9 cellular contexts compared by ENCODE assay signal in genomic region chr11:130431337-130431773, GRCh38. TPM values are rescaled to one million over a fixed set of nuclear protein-coding genes. Genes with fewer than 3 reads are reported as not detected.
DNase-seq lines count a peak whose midpoint lies in the region; ATAC-seq and TF ChIP-seq lines count a peak whose summit lies in the region.
"Had no signal": no experiment of that assay in that cellular context is flagged by ENCODE, and none has a peak within 500 bp of the region (broad histone marks: within the 10 kb centered on the region; RNA-seq: fewer than 3 reads in every experiment).

No MANE protein-coding gene starts in this region.

- no peaks in the 10 kb centered on the region; the same call in 2 of the 3 replicates for H3K36me3 Mint-ChIP-seq in GM23338 (ENCODE audit: low read depth)
- H3K36me3 Mint-ChIP-seq in immature natural killer cell = peaks cover 0 to 6% (median 0%) of the 10 kb centered on the region in 3 donors

- H3K9me2 ChIP-seq in GM23338 (ENCODE audit: insufficient read depth) = no peaks in the 10 kb centered on the region

- H2AFZ ChIP-seq in GM23338 = no peak overlapping the region

- TF ChIP-seq POLR2A in body of pancreas (IDR thresholded peaks at IDR 0.05) = no peak

- H3K36me3 ChIP-seq in GM23338 (ENCODE audit: insufficient read depth) (no peaks in the 10 kb centered on the region), body of pancreas (replicated peaks in 1 of 2; ENCODE audit: insufficient read depth in 1 of 2, low read depth in 2 of 2) (no peaks in the 10 kb centered on the region)

- H3K27me3 Mint-ChIP-seq in GM23338 (ENCODE audit: insufficient read depth, low read depth, poor library complexity) (peaks cover 39% of the 10 kb centered on the region), immature natural killer cell (ENCODE audit: low read depth in 3 of 3) (peaks cover 23 to 26% (median 24%) of the 10 kb centered on the region in 3 donors)

- H3K4me3 Mint-ChIP-seq in GM23338 = no peak overlapping the region
- H3K4me3 Mint-ChIP-seq in immature natural killer cell = no peak overlapping the region
- H3K4me3 Mint-ChIP-seq: dendritic cell treated with granulocyte-macrophage colony-stimulating factor and Interleukin-4, amounts not matched to agents 40 ng/mL and 50 ng/mL, for 4 days had no signal

- no peak overlapping the region for H3K4me2 ChIP-seq in GM23338

- peak; percentile 65 for DNase-seq in EH (ENCODE audit: low read depth)
- peak; percentile 96 for DNase-seq in GM23338 (ENCODE audit: low spot score)
- DNase-seq in NAMALWA (ENCODE audit: low spot score) = peak; percentile 85
- DNase-seq in UCSD-AML1 (lab: John Stamatoyannopoulos, UW; ENCODE audit: unreplicated experiment) = peak; percentile 61
- DNase-seq in body of pancreas = peak; percentile 78 to 91 (median 81)
- peak; percentile 54 to 61 (median 55) for DNase-seq in immature natural killer cell
- peak; percentile 51 to 59 for DNase-seq in stimulated activated CD4-positive, alpha-beta T cell treated with anti-CD3 and anti-CD28 coated beads, Interleukin-15, amount 100 ng/mL, for 48 hours (ENCODE audit: low read depth in 2 of 2)
- no peak for DNase-seq in foreskin melanocyte

- 7 to 14% methylated on average over 10 of the region's 10 CpGs for WGBS in body of pancreas, 2 donors

- H3K4me1 Mint-ChIP-seq in GM23338 = peaks cover 24% of the 10 kb centered on the region
- H3K4me1 Mint-ChIP-seq in immature natural killer cell = peaks cover 15 to 19% of the 10 kb centered on the region in 2 donors

- TF ChIP-seq CTCF in GM23338 (conservative IDR thresholded peaks at IDR 0.05; ENCODE audit: low read depth in 2 of 2) (peak; percentile 79 to 96), body of pancreas (IDR thresholded peaks at IDR 0.05) (peak; percentile 39 to 86 (median 75))

- no peaks in the 10 kb centered on the region for H4K20me1 ChIP-seq in GM23338 (replicated peaks; ENCODE audit: insufficient read depth)

- intact Hi-C loops in body of pancreas (cut with DNase I) = no loop called here

- H3F3A ChIP-seq in GM23338 (replicated peaks; ENCODE audit: low read depth) = peaks cover 15% of the 10 kb centered on the region

- H3K4me1 ChIP-seq in GM23338 (ENCODE audit: insufficient read depth) (peaks cover 18% of the 10 kb centered on the region; the same call in 1 of the 2 replicates), body of pancreas (peaks cover 23% of the 10 kb centered on the region)

- H3K27me3 ChIP-seq in GM23338 (ENCODE audit: insufficient read depth) = peaks cover 39% of the 10 kb centered on the region
- H3K27me3 ChIP-seq in body of pancreas = peaks cover 0 to 19% of the 10 kb centered on the region in 2 donors

- H3K9me3 Mint-ChIP-seq in GM23338 (no peaks in the 10 kb centered on the region), immature natural killer cell (no peaks in the 10 kb centered on the region)
- H3K9me3 Mint-ChIP-seq: dendritic cell treated with granulocyte-macrophage colony-stimulating factor and Interleukin-4, amounts not matched to agents 40 ng/mL and 50 ng/mL, for 4 days had no signal

- peak; percentile 54 for ATAC-seq in GM23338
- peak; percentile 52 for ATAC-seq in body of pancreas

- H3K4me3 ChIP-seq in GM23338 (no peak overlapping the region), body of pancreas (no peak overlapping the region)

- H3K9me3 ChIP-seq in body of pancreas = no peaks in the 10 kb centered on the region

- no peak overlapping the region for H3K27ac ChIP-seq in GM23338 (ENCODE audit: low read depth)
- H3K27ac ChIP-seq in body of pancreas = no peak overlapping the region

- H3K27ac Mint-ChIP-seq in GM23338 = no peak overlapping the region
- H3K27ac Mint-ChIP-seq in immature natural killer cell = no peak overlapping the region
- H3K27ac Mint-ChIP-seq: dendritic cell treated with granulocyte-macrophage colony-stimulating factor and Interleukin-4, amounts not matched to agents 40 ng/mL and 50 ng/mL, for 4 days had no signal

- H3K79me2 ChIP-seq in GM23338 (replicated peaks; ENCODE audit: insufficient read depth) = no peaks in the 10 kb centered on the region

TF ChIP-seq in GM23338, 12 proteins besides CTCF, POLR2A, EP300 and RAD21:
- TF ChIP-seq ZNF462 (CRISPR knock-in tag; IDR thresholded peaks at IDR 0.05) = no peak
- no peak for TF ChIP-seq STAT1 (IDR thresholded peaks at IDR 0.05; ENCODE audit: unreplicated experiment)
- no peak for TF ChIP-seq POLR2AphosphoS5 (IDR thresholded peaks at IDR 0.05; ENCODE audit: low read depth)
- no peak for TF ChIP-seq ZNF331 (CRISPR knock-in tag; IDR thresholded peaks at IDR 0.05; ENCODE audit: low read depth)

RNA-seq across cellular contexts. Expression of gene ADAMTS8, which starts 2.9 kb away (rescaled TPM):
- 15.3 and 16.2 TPM in 2 replicates for total RNA-seq in GM23338 (2014; rRNA removed; shearing (Covaris generic))
- 7.5 and 7.7 TPM in 2 replicates for polyA plus RNA-seq in GM23338 (2016; fragmentation: Nextera tagmentation; extraction: Ambion mirVana)
- under 1 TPM in 1 of 2 donors, not detected in 1; 0.66 TPM for total RNA-seq in body of pancreas
- polyA plus RNA-seq in immature natural killer cell = under 1 TPM in 1 of 3 donors, not detected in 2; 0.18 TPM

RNA-seq across cellular contexts. Expression of gene ADAMTS15, which starts 17.1 kb away (rescaled TPM):
- total RNA-seq in GM23338 (2014; rRNA removed; shearing (Covaris generic)) = 5.6 and 7.7 TPM in 2 replicates
- polyA plus RNA-seq in GM23338 (2016; fragmentation: Nextera tagmentation; extraction: Ambion mirVana) (0.38 and 0.42 TPM in 2 replicates), immature natural killer cell (not detected)
- total RNA-seq in body of pancreas = 1 to 10 TPM in 1 of 2 donors, under 1 TPM in 1; 0.52 to 5.3 TPM
